Comparison of ENCODE assay signal across 1 cellular context in genomic region chr5:66842540-66842939, GRCh38.
TF ChIP-seq lines count a peak whose summit lies in the region.

No MANE protein-coding gene starts in this region.

TF ChIP-seq in WTC11, 78 proteins besides CTCF, POLR2A, EP300 and RAD21 (continued from another document):
- TF ChIP-seq PRDM15 (CRISPR knock-in tag; IDR thresholded peaks at IDR 0.05) (no peak), ZNF281 (CRISPR knock-in tag; IDR thresholded peaks at IDR 0.05) (no peak), ELF4 (CRISPR knock-in tag; IDR thresholded peaks at IDR 0.05; ENCODE audit: low read depth) (no peak), CREM (CRISPR knock-in tag; IDR thresholded peaks at IDR 0.05) (no peak), ZMAT4 (CRISPR knock-in tag; IDR thresholded peaks at IDR 0.05) (no peak), USF1 (CRISPR knock-in tag; IDR thresholded peaks at IDR 0.05) (no peak), ZSCAN18 (CRISPR knock-in tag; IDR thresholded peaks at IDR 0.05) (no peak), ATF1 (CRISPR knock-in tag; IDR thresholded peaks at IDR 0.05) (no peak), TEAD4 (CRISPR knock-in tag; IDR thresholded peaks at IDR 0.05) (no peak), MLX (CRISPR knock-in tag; IDR thresholded peaks at IDR 0.05) (no peak), ZNF219 (CRISPR knock-in tag; IDR thresholded peaks at IDR 0.05; ENCODE audit: borderline replicate concordance) (no peak), JAZF1 (CRISPR knock-in tag; IDR thresholded peaks at IDR 0.05) (no peak)
